Comparison of ENCODE assay signal across 19 cellular contexts in the genomic region with DNA sequence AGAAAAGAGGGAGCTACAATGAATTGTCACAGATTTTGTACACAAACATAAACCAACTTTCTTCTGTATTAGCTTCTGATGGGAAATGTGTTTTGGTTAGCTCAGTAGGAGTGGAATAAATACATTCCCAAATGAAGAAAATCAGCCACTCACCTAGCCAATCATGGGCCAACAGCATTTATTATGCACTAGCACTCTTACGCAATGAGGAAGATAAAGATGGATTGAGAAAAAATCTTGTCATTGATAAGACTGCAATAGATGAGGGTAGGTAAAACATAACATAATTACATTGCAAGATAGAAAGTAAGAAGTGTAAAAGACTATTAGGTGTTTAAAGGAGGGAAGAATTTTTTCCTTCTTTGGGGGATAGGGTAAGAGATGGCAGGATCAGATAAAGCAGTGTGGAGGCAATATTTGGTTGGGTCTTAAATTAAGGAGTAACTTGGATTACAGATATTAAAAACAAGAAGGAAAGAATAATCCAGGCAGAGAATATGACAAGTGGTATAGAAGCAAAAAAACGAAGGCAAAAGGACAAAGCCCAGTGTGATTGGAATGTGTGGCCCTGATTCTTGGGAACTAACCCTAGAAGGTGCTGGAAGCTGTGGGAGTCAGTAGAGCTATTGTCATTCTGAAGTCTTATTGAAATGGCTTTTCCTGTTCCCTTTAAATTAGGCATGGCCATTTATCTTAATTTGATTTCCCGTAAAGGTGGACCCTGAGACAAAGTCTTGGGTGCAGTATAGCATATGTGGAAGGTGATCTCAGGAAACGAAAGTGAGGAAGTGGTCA.
DNase-seq lines count a peak whose midpoint lies in the region; ATAC-seq, FAIRE-seq and TF ChIP-seq lines count a peak whose summit lies in the region.
"Had no signal": no experiment of that assay in that cellular context is flagged by ENCODE, and none has a peak within 500 bp of the region (broad histone marks: within the 10 kb centered on the region; RNA-seq: fewer than 3 reads in every experiment).

No MANE protein-coding gene starts in this region.

- no peak overlapping the region for H2BK12ac ChIP-seq in H1 (ENCODE audit: low read depth, low read length)

- H4K20me1 ChIP-seq in IMR-90 (ENCODE audit: insufficient read depth, low read length) (no peaks in the 10 kb centered on the region), H1 (replicated peaks in 1 of 2; ENCODE audit: control insufficient read depth in 1 of 2, insufficient read depth in 2 of 2, low read length in 2 of 2) (no peaks in the 10 kb centered on the region)
- H4K20me1 ChIP-seq: BLaER1 had no signal

- POLR2A ChIA-PET in IMR-90 (lab: Charles Lee; ENCODE audit: unreplicated experiment) (no interaction called here), H1 (lab: Charles Lee; ENCODE audit: partially characterized antibody) (interaction anchor here (1.3 kb wide), 1 partner anchor 12 kb away, joined by 9 read pairs; no protein-coding TSS in a partner anchor)

- H3K4ac ChIP-seq in IMR-90 (ENCODE audit: low read depth, low read length) (no peak overlapping the region), H1 (replicated peaks; ENCODE audit: insufficient read length, low read depth, low read length) (no peak overlapping the region)

- H2BK15ac ChIP-seq in IMR-90 (ENCODE audit: low read depth, low read length) (no peak overlapping the region), H1 (ENCODE audit: low read length) (no peak overlapping the region)

- H3K14ac ChIP-seq in IMR-90 (replicated peaks; ENCODE audit: low read depth, low read length) (no peak overlapping the region), H1 (ENCODE audit: insufficient read length) (no peak overlapping the region)

- H3K27me3 ChIP-seq in IMR-90 (ENCODE audit: control insufficient read depth, insufficient read depth, low read length) (no peaks in the 10 kb centered on the region), H1 (replicated peaks in 1 of 4; ENCODE audit: control insufficient read depth in 3 of 4, extremely low read depth in 1 of 4, insufficient read depth in 3 of 4, low read length in 3 of 4) (no peaks in the 10 kb centered on the region)
- H3K27me3 ChIP-seq: BLaER1 had no signal

- dilution Hi-C loops in IMR-90 (cut with HindIII; ENCODE audit: low sequenced_read_pairs, unreplicated experiment), result no loop called here

- no peak overlapping the region for H2AK5ac ChIP-seq in IMR-90 (ENCODE audit: low read depth, low read length)
- H2AK5ac ChIP-seq in H1 (ENCODE audit: low read depth, low read length), result no peak overlapping the region

- intact Hi-C loops in IMR-90 (cut with micrococcal nuclease), result no loop called here

- H4K5ac ChIP-seq in IMR-90 (ENCODE audit: low read depth, low read length) (no peak overlapping the region), H1 (ENCODE audit: insufficient read length, low read depth, low read length) (no peak overlapping the region)

- no peaks in the 10 kb centered on the region for H3K4me1 Mint-ChIP-seq in activated T-cell treated with anti-CD3 and anti-CD28 coated beads, Interleukin-2, amount 50 U/mL, for 72 hours (ENCODE audit: low read depth)
- H3K4me1 Mint-ChIP-seq: CD14-positive monocyte; CD4-positive, alpha-beta memory T cell had no signal

- H3K4me3 ChIP-seq in IMR-90 (ENCODE audit: insufficient read depth, low read depth, low read length) (no peak overlapping the region), H1 (ENCODE audit: extremely low read depth in 1 of 4, insufficient read depth in 2 of 4, low read depth in 3 of 4, low read length in 4 of 4) (no peak overlapping the region)
- H3K4me3 ChIP-seq: A549, BLaER1, GM23248 had no signal

- H2BK20ac ChIP-seq in IMR-90 (ENCODE audit: low read depth, low read length) (no peak overlapping the region), H1 (ENCODE audit: low read length) (peak overlapping the region; percentile 38; the same call in 1 of the 2 replicates)

- 0% methylated on average over 1 of the region's 4 CpGs; no CpG with 5 or more reads in 1 of the 2 experiments for WGBS in IMR-90 (ENCODE audit: extremely low coverage in 2 of 2, insufficient read length in 1 of 2), 2 experiments
- WGBS in H1 (ENCODE audit: extremely low coverage in 1 of 2, insufficient coverage in 1 of 2, insufficient read length in 1 of 2, insufficient replicate concordance in 2 of 2, low coverage in 1 of 2, low lambda C conversion rate in 2 of 2, missing lambda C conversion rate in 1 of 2), 2 experiments, result 85% methylated on average over 4 of the region's 4 CpGs; no CpG with 5 or more reads in 1 of the 2 experiments

- no peak for DNase-seq in activated T-cell treated with anti-CD3 and anti-CD28 coated beads, Interleukin-2, amount 50 U/mL, for 72 hours
- no peak for DNase-seq in activated T-cell treated with anti-CD3 and anti-CD28 coated beads for 4 hours
- DNase-seq in IMR-90, result no peak
- no peak for DNase-seq in H1 (ENCODE audit: low read depth in 1 of 2, low spot score in 2 of 2)
- DNase-seq: Calu3; CD4-positive, alpha-beta memory T cell; DMS 273 treated with DMSO at 0.1 percent for 48 hours; GM23248; H7; KBM-7 had no signal

- H4K91ac ChIP-seq in IMR-90 (ENCODE audit: insufficient read depth, low read depth, low read length) (no peak overlapping the region), H1 (replicated peaks; ENCODE audit: insufficient read length, low read length) (no peak overlapping the region)

- TF ChIP-seq CTCF in IMR-90 (conservative IDR thresholded peaks at IDR 0.05; ENCODE audit: low read depth, low read length), result no peak
- TF ChIP-seq CTCF in H1 (IDR thresholded peaks at IDR 0.05; ENCODE audit: control extremely low read depth in 1 of 3, insufficient read depth in 1 of 3, low read depth in 1 of 3, low read length in 3 of 3), result no peak

- H3K36me3 ChIP-seq in IMR-90 (ENCODE audit: control insufficient read depth, insufficient read depth, low read length) (no peaks in the 10 kb centered on the region), H1 (ENCODE audit: control insufficient read depth in 2 of 4, insufficient read depth in 4 of 4, low read length in 3 of 4) (no peaks in the 10 kb centered on the region)
- H3K36me3 ChIP-seq: BLaER1 had no signal

- H3K23me2 ChIP-seq in H1 (ENCODE audit: low read depth, low read length), result no peaks in the 10 kb centered on the region

- TF ChIP-seq RAD21 in IMR-90 (IDR thresholded peaks at IDR 0.05; ENCODE audit: low read length), result no peak
- no peak for TF ChIP-seq RAD21 in H1 (IDR thresholded peaks at IDR 0.05 in 1 of 2, conservative IDR thresholded peaks at IDR 0.05 in 1 of 2; ENCODE audit: low read depth in 2 of 2, low read length in 2 of 2)

- no peaks in the 10 kb centered on the region for H3K9me3 Mint-ChIP-seq in activated T-cell treated with anti-CD3 and anti-CD28 coated beads, Interleukin-2, amount 50 U/mL, for 72 hours

- CTCF ChIA-PET in IMR-90 (lab: Yijun Ruan, JAX) (no interaction called here), H1 (lab: Charles Lee; ENCODE audit: partially characterized antibody) (interaction anchor here (1.0 to 2.4 kb wide), 4 partner anchors 12 to 219 kb away, joined by 3 to 7 read pairs (median 4); no protein-coding TSS in a partner anchor)

- no peak for TF ChIP-seq EP300 in H1 (IDR thresholded peaks at IDR 0.05; ENCODE audit: borderline replicate concordance in 1 of 2, low read depth in 2 of 2, low read length in 2 of 2)

- H3K4me1 ChIP-seq in IMR-90 (ENCODE audit: control insufficient read depth, insufficient read depth, low read length), result no peaks in the 10 kb centered on the region
- H3K4me1 ChIP-seq in H1 (replicated peaks in 1 of 4; ENCODE audit: control insufficient read depth in 3 of 4, insufficient read depth in 4 of 4, low read length in 3 of 4), result peaks cover 2 to 13% (median 7%) of the 10 kb centered on the region in 4 experiments; a peak in 6 of 7 replicates
- H3K4me1 ChIP-seq: A549, BLaER1 had no signal

- in situ Hi-C loops in IMR-90 (cut with MboI; ENCODE audit: low sequenced_read_pairs), result no loop called here

- H3K79me2 ChIP-seq in H1 (ENCODE audit: control insufficient read depth in 1 of 2, insufficient read depth in 2 of 2, low read length in 2 of 2), result no peaks in the 10 kb centered on the region

- H3K79me1 ChIP-seq in IMR-90 (ENCODE audit: low read depth in 1 of 2, low read length in 2 of 2), result no peaks in the 10 kb centered on the region
- H3K79me1 ChIP-seq in H1 (ENCODE audit: low read depth, low read length), result no peaks in the 10 kb centered on the region

- ATAC-seq in activated T-cell treated with anti-CD3 and anti-CD28 coated beads, Interleukin-2, amount 50 U/mL, for 72 hours (replicated peaks in 1 of 2), result no peak
- ATAC-seq in IMR-90 (ENCODE audit: low read depth) (no peak), HG02885 (IDR thresholded peaks at IDR 0.05; ENCODE audit: poor library complexity, unreplicated experiment) (no peak), SK-N-SH treated with all-trans-retinoic acid at 6 μM for 48 hours (no peak), HG02852 (IDR thresholded peaks at IDR 0.05; ENCODE audit: unreplicated experiment) (no peak)
- ATAC-seq: A549 had no signal

- no peak for FAIRE-seq in H1 (lab: Jason Lieb, UNC)
- FAIRE-seq: A549, G401.6, GM12891 had no signal

- H3K27me3 Mint-ChIP-seq in activated T-cell treated with anti-CD3 and anti-CD28 coated beads, Interleukin-2, amount 50 U/mL, for 72 hours (ENCODE audit: low read depth), result no peaks in the 10 kb centered on the region

- H3K4me2 ChIP-seq in IMR-90 (ENCODE audit: low read depth, low read length) (no peak overlapping the region), H1 (ENCODE audit: insufficient read depth in 1 of 2, low read depth in 2 of 2, low read length in 2 of 2) (no peak overlapping the region)
- H3K4me2 ChIP-seq: A549, BLaER1 had no signal

- no peak overlapping the region for H3K56ac ChIP-seq in IMR-90 (ENCODE audit: extremely low read depth, insufficient read depth, low read length)
- no peak overlapping the region for H3K56ac ChIP-seq in H1 (replicated peaks; ENCODE audit: insufficient read length, low read depth, low read length)

- H2AK9ac ChIP-seq in IMR-90 (replicated peaks; ENCODE audit: low read depth, low read length, poor library complexity), result no peak overlapping the region

- no TSS peak for BruUV-seq in IMR-90 (replicated peaks; lab: Mats Ljungman, UMichigan)

- H3K9me1 ChIP-seq in IMR-90 (ENCODE audit: insufficient read depth, low read length), result no peaks in the 10 kb centered on the region

- H3K9me3 ChIP-seq in IMR-90 (ENCODE audit: control insufficient read depth, insufficient read depth, low read length) (peaks cover 8% of the 10 kb centered on the region), H1 (ENCODE audit: insufficient read depth in 2 of 2, low read depth in 1 of 2, low read length in 1 of 2) (no peaks in the 10 kb centered on the region)
- H3K9me3 ChIP-seq: A549, BLaER1 had no signal

- H3K4me3 Mint-ChIP-seq in activated T-cell treated with anti-CD3 and anti-CD28 coated beads, Interleukin-2, amount 50 U/mL, for 72 hours, result no peak overlapping the region
- H3K4me3 Mint-ChIP-seq: CD14-positive monocyte; CD4-positive, alpha-beta memory T cell had no signal

- H3K9ac ChIP-seq in IMR-90 (ENCODE audit: low read depth, low read length) (no peak overlapping the region), H1 (replicated peaks in 1 of 4; ENCODE audit: extremely low read depth in 1 of 4, low read depth in 3 of 4, low read length in 3 of 4) (no peak overlapping the region)
- H3K9ac ChIP-seq: BLaER1, GM23248 had no signal

- no peak overlapping the region for H3K18ac ChIP-seq in IMR-90 (ENCODE audit: low read depth, low read length)
- no peak overlapping the region for H3K18ac ChIP-seq in H1 (ENCODE audit: extremely low read depth, low read length)

- H3K27ac ChIP-seq in IMR-90 (ENCODE audit: insufficient read depth, low read length), result no peak overlapping the region
- H3K27ac ChIP-seq in H1 (ENCODE audit: low read depth, low read length), result no peak overlapping the region
- H3K27ac ChIP-seq: 22Rv1, A549, BLaER1, GM23248 had no signal

- H2BK120ac ChIP-seq in IMR-90 (ENCODE audit: low read depth, low read length) (no peak overlapping the region), H1 (replicated peaks; ENCODE audit: low read depth, low read length) (peak overlapping the region; percentile 38)

- no peak overlapping the region for H2AFZ ChIP-seq in IMR-90 (replicated peaks; ENCODE audit: low read length, poor library complexity)
- no peak overlapping the region for H2AFZ ChIP-seq in H1 (ENCODE audit: low read length)
- H2AFZ ChIP-seq: GM23248 had no signal

- H4K8ac ChIP-seq in IMR-90 (ENCODE audit: low read depth in 2 of 2, low read length in 2 of 2), result no peak overlapping the region
- H4K8ac ChIP-seq in H1 (ENCODE audit: extremely low read depth, insufficient read depth, low read length), result no peak overlapping the region

- H3K36me3 Mint-ChIP-seq in activated T-cell treated with anti-CD3 and anti-CD28 coated beads, Interleukin-2, amount 50 U/mL, for 72 hours (ENCODE audit: insufficient read depth in 2 of 2), result no peaks in the 10 kb centered on the region
- H3K36me3 Mint-ChIP-seq: CD14-positive monocyte; CD4-positive, alpha-beta memory T cell had no signal

- peak overlapping the region; percentile 16 for H3K27ac Mint-ChIP-seq in activated T-cell treated with anti-CD3 and anti-CD28 coated beads, Interleukin-2, amount 50 U/mL, for 72 hours
- H3K27ac Mint-ChIP-seq: CD14-positive monocyte; CD4-positive, alpha-beta memory T cell had no signal

- H2BK5ac ChIP-seq in IMR-90 (ENCODE audit: low read depth, low read length, poor library complexity, severe bottlenecking), result no peak overlapping the region
- H2BK5ac ChIP-seq in H1 (ENCODE audit: low read depth, low read length), result peak overlapping the region; percentile 78; the same call in 1 of the 2 replicates

- no peak for TF ChIP-seq POLR2A in IMR-90 (IDR thresholded peaks at IDR 0.05; ENCODE audit: low read depth, low read length)
- TF ChIP-seq POLR2A in H1 (IDR thresholded peaks at IDR 0.05; ENCODE audit: control extremely low read depth in 1 of 2, low read depth in 2 of 2, low read length in 2 of 2), result no peak

- H3K23ac ChIP-seq in IMR-90 (ENCODE audit: low read depth, low read length), result no peak overlapping the region
- no peak overlapping the region for H3K23ac ChIP-seq in H1 (ENCODE audit: insufficient read length)
